27 cellular contexts compared by ENCODE assay signal in the genomic region with DNA sequence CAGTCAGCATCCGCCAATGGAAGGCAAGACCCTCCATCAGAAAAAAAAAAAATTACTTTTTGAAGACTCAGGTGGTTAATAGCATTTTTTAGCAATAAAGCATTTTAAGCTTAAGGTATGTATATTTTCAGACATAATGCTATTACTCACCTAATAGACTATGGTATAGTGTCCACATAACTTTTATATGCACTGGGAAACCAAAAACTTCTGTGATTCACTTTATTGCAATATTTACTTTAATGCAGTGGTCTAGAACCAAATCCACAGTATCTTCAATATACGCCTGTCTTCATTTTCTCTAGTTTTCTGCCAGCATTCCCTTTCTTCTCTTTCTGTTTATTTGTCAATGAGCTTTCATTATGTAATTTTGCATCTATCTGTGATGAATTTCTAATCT.
"Had no signal": no experiment of that assay in that cellular context is flagged by ENCODE, and none has a peak within 500 bp of the region (broad histone marks: within the 10 kb centered on the region; RNA-seq: fewer than 3 reads in every experiment).

No MANE protein-coding gene starts in this region.

- H3K4me3 ChIP-seq: neural progenitor cell, ovary, psoas muscle, right lobe of liver, sigmoid colon, suprapubic skin, testis, tibial artery, transverse colon, upper lobe of right lung, uterus had no signal

- H3K4me2 ChIP-seq: neural progenitor cell had no signal

- H3K9me3 ChIP-seq: ovary, psoas muscle, right lobe of liver, sigmoid colon, suprapubic skin, testis, tibial artery, transverse colon, upper lobe of right lung, uterus had no signal

- H3K36me3 ChIP-seq: neural progenitor cell, ovary, right lobe of liver, sigmoid colon, suprapubic skin, tibial artery, transverse colon, upper lobe of right lung, uterus had no signal

- H3K9ac ChIP-seq: neural progenitor cell, parathyroid adenoma had no signal

- H3K79me2 ChIP-seq: parathyroid adenoma had no signal

- H3K27me3 ChIP-seq: neural progenitor cell, ovary, right lobe of liver, sigmoid colon, suprapubic skin, testis, tibial artery, transverse colon, upper lobe of right lung, uterus had no signal

- H3K4me1 ChIP-seq: neural progenitor cell, parathyroid adenoma, psoas muscle, right lobe of liver, sigmoid colon, suprapubic skin, testis, tibial artery, transverse colon, upper lobe of right lung, uterus had no signal

- DNase-seq: natural killer cell; occipital lobe; ovary; posterior cingulate gyrus; psoas muscle; right cardiac atrium; right lobe of liver; sigmoid colon; small intestine; stimulated activated CD4-positive, alpha-beta T cell treated with anti-CD3 and anti-CD28 coated beads, Interleukin-15, amount 100 ng/mL, for 24 hours; stimulated activated CD4-positive, alpha-beta T cell treated with anti-CD3 and anti-CD28 coated beads, Interleukin-2, amount 100 ng/mL, for 24 hours; stimulated activated CD4-positive, alpha-beta T cell treated with anti-CD3 and anti-CD28 coated beads, Interleukin-4, amount 100 ng/mL, for 1 hour; stimulated activated CD4-positive, alpha-beta T cell treated with anti-CD3 and anti-CD28 coated beads, Interleukin-4, amount 100 ng/mL, for 4 hours; stimulated activated CD8-positive, alpha-beta memory T cell treated with anti-CD3 and anti-CD28 coated beads, Interleukin-4, amount 100 ng/mL, for 48 hours; stimulated activated naive CD4-positive, alpha-beta T cell; stimulated activated naive CD8-positive, alpha-beta T cell treated with anti-CD3 and anti-CD28 coated beads, Interleukin-15, amount 100 ng/mL, for 72 hours; stimulated activated naive CD8-positive, alpha-beta T cell treated with anti-CD3 and anti-CD28 coated beads, Interleukin-15, Interleukin-2, amounts not matched to agents 100 U/mL and 50 U/mL, for 24 hours; substantia nigra; testis; tibial artery; transverse colon; upper lobe of right lung; uterus had no signal

- H2AFZ ChIP-seq: neural progenitor cell, parathyroid adenoma had no signal

- H3K27ac ChIP-seq: neural progenitor cell, ovary, parathyroid adenoma, psoas muscle, right lobe of liver, sigmoid colon, suprapubic skin, testis, tibial artery, transverse colon, upper lobe of right lung, uterus had no signal

- ATAC-seq: natural killer cell; psoas muscle; right cardiac atrium; right lobe of liver; stimulated activated memory B cell treated with anti-CD40 and anti-IgM and Interleukin-4, amounts not matched to agents 10 μg/mL and 1 μg/mL and 100 μg/mL, for 72 hours; stimulated activated naive CD8-positive, alpha-beta T cell treated with anti-CD3 and anti-CD28 coated beads, Interleukin-15, amount 100 ng/mL, for 72 hours; stimulated activated naive CD8-positive, alpha-beta T cell treated with anti-CD3 and anti-CD28 coated beads, Interleukin-15, Interleukin-2, amounts not matched to agents 100 U/mL and 50 U/mL, for 24 hours; upper lobe of right lung had no signal
